In genomic region chr5:442335-443238, GRCh38 we compare ENCODE assay signal across 8 cellular contexts. TPM values are rescaled to one million over a fixed set of nuclear protein-coding genes. Genes with fewer than 3 reads are reported as not detected.
DNase-seq lines count a peak whose midpoint lies in the region; ATAC-seq, FAIRE-seq and TF ChIP-seq lines count a peak whose summit lies in the region.

Gene EXOC3 (plus strand): TSS chr5:443176. CDS start chr5:446206, 3,030 bp downstream.

- H3K4me2 ChIP-seq in KMS-11: peak within 1 kb of the TSS; percentile 98

- H2AFZ ChIP-seq in KMS-11 (ENCODE audit: low read depth): peak within 1 kb of the TSS; percentile 47

- no peak within 1 kb of the TSS for H3K4me3 ChIP-seq in KMS-11 (IDR thresholded peaks at IDR 0.05; ENCODE audit: insufficient read depth, low read depth, low read length)
- H3K4me3 ChIP-seq in SJSA1: peak within 1 kb of the TSS; percentile 90

- H3K79me2 ChIP-seq in KMS-11 (ENCODE audit: insufficient read depth, low read depth): peaks cover 20% of the 10 kb centered on the region

- no peak for TF ChIP-seq CTCF in KMS-11 (conservative IDR thresholded peaks at IDR 0.05; ENCODE audit: low read depth, low read length)

- no peak for FAIRE-seq in frontal cortex (lab: Jason Lieb, UNC)

- DNase-seq in EH (ENCODE audit: low read depth): peak; percentile 76
- peak; percentile 82 to 83 for DNase-seq in SJSA1 (ENCODE audit: low read depth in 1 of 2, low spot score in 2 of 2)
- DNase-seq in activated naive CD4-positive, alpha-beta T cell (lab: John Stamatoyannopoulos, UW): peak; percentile 30 to 70 (median 52)
- peak; percentile 97 to 98 for DNase-seq in frontal cortex (ENCODE audit: low spot score in 2 of 2)
- peak in 54 of 56 donors; percentile 21 to 85 (median 54) for DNase-seq in nucleus accumbens (lab: John Stamatoyannopoulos, UW)
- peak in 44 of 49 donors; percentile 14 to 87 (median 59) for DNase-seq in substantia nigra (lab: John Stamatoyannopoulos, UW)

- no peaks in the 10 kb centered on the region for H3K9me3 ChIP-seq in SJSA1 (replicated peaks)

- ATAC-seq in GM21737 (IDR thresholded peaks at IDR 0.05; ENCODE audit: unreplicated experiment): peak; percentile 84

- peaks cover 17% of the 10 kb centered on the region for H3K4me1 ChIP-seq in KMS-11 (ENCODE audit: low read depth, poor library complexity, severe bottlenecking)
- H3K4me1 ChIP-seq in SJSA1 (replicated peaks): peaks cover 22% of the 10 kb centered on the region

- H3K27me3 ChIP-seq in KMS-11 (ENCODE audit: insufficient read depth, low read depth): no peaks in the 10 kb centered on the region
- H3K27me3 ChIP-seq in SJSA1 (replicated peaks): no peaks in the 10 kb centered on the region

- no peaks in the 10 kb centered on the region for H4K20me1 ChIP-seq in KMS-11 (ENCODE audit: insufficient read depth)

- H3K27ac ChIP-seq in KMS-11: peak within 1 kb of the TSS; percentile 54; the same call in 1 of the 2 replicates
- peak within 1 kb of the TSS; percentile 77 for H3K27ac ChIP-seq in SJSA1
- peak within 1 kb of the TSS; percentile 75 for H3K27ac ChIP-seq in substantia nigra (ENCODE audit: low read depth, low read length, poor library complexity, severe bottlenecking)

- H3K36me3 ChIP-seq in KMS-11 (ENCODE audit: insufficient read depth) (no peaks in the 10 kb centered on the region; the same call in 1 of the 2 replicates), SJSA1 (peaks cover 35% of the 10 kb centered on the region)

- peak within 1 kb of the TSS; percentile 73 for H3K9ac ChIP-seq in KMS-11

RNA-seq across cellular contexts. Expression of gene EXOC3, which starts in this region (rescaled TPM):
- 21.0 and 26.9 TPM in 2 replicates for total RNA-seq in SJSA1 (2014; rRNA removed; shearing (Covaris generic))
- 22.4 TPM for total RNA-seq in frontal cortex
